In the genomic region with DNA sequence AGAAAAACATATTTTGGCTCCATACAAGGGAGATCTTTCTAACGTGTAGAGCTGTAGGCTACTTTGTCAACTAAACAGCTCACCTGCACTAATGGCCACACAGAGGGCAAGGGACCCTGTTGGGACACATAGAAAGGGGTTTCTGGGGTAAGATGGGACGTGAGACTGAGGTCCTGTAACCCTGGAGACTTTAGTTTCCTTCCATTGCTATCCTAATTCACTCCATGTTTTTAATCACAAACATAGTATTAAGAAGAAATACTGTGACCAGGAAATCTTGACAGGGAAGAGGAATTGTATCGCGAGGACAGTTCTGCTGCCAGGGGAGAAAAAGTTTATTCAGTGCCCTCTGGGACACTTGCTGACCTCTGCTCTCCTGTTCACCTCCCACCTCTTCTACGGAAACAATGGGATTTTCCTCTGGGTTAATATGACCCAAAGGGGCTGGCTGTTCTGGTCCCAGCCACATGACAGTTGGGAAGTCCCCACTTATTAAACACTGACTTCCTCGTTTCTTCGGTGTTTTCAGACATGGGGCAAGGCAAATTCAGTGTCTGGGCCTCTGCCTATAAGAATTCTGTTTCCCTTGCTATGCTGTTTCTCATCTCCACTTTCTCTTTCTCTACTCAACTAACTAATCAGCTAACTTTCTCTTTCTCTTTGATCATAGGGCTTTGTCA, we compare ENCODE assay signal across 12 cellular contexts.
DNase-seq lines count a peak whose midpoint lies in the region; ATAC-seq, FAIRE-seq and TF ChIP-seq lines count a peak whose summit lies in the region.
"Had no signal": no experiment of that assay in that cellular context is flagged by ENCODE, and none has a peak within 500 bp of the region (broad histone marks: within the 10 kb centered on the region; RNA-seq: fewer than 3 reads in every experiment).

No MANE protein-coding gene starts in this region.

- H3K4me2 ChIP-seq in KMS-11 = peak overlapping the region; percentile 28
- no peak overlapping the region for H3K4me2 ChIP-seq in PC-9

- TF ChIP-seq CTCF in KMS-11 (conservative IDR thresholded peaks at IDR 0.05; ENCODE audit: low read depth, low read length) (no peak), PC-9 (conservative IDR thresholded peaks at IDR 0.05) (no peak)

- H4K20me1 ChIP-seq in KMS-11 (ENCODE audit: insufficient read depth) = no peaks in the 10 kb centered on the region
- no peaks in the 10 kb centered on the region for H4K20me1 ChIP-seq in PC-9 (ENCODE audit: insufficient read depth)

- peak; percentile 91 for ATAC-seq in GM19438 (IDR thresholded peaks at IDR 0.05; ENCODE audit: low read depth, unreplicated experiment)
- ATAC-seq in HG02885 (IDR thresholded peaks at IDR 0.05; ENCODE audit: poor library complexity, unreplicated experiment) = peak; percentile 94

- H3K9me2 ChIP-seq in PC-9 (ENCODE audit: insufficient read depth) = no peaks in the 10 kb centered on the region

- POLR2A ChIA-PET in PC-9 (lab: Charles Lee; ENCODE audit: unreplicated experiment) = no interaction called here

- H3K9me3 ChIP-seq in PC-9 (ENCODE audit: insufficient read depth, low read depth) = no peaks in the 10 kb centered on the region

- no TSS peak for BruUV-seq in PC-9 (replicated peaks; lab: Mats Ljungman, UMichigan)

- CTCF ChIA-PET in PC-9 (lab: Charles Lee) = no interaction called here

- no peaks in the 10 kb centered on the region for H3K27me3 ChIP-seq in KMS-11 (ENCODE audit: insufficient read depth, low read depth)
- no peaks in the 10 kb centered on the region for H3K27me3 ChIP-seq in PC-9 (ENCODE audit: insufficient read depth, low read depth)

- H3K4me1 ChIP-seq in KMS-11 (ENCODE audit: low read depth, poor library complexity, severe bottlenecking) (peaks cover 8% of the 10 kb centered on the region), PC-9 (replicated peaks; ENCODE audit: insufficient read depth) (no peaks in the 10 kb centered on the region)

- H3K27ac ChIP-seq in KMS-11 (no peak overlapping the region), PC-9 (no peak overlapping the region)

- peak; percentile 69 for FAIRE-seq in GM12891 (lab: Jason Lieb, UNC)

- H3K4me3 ChIP-seq in KMS-11 (IDR thresholded peaks at IDR 0.05; ENCODE audit: insufficient read depth, low read depth, low read length) (no peak overlapping the region), PC-9 (no peak overlapping the region)

- no peak for TF ChIP-seq POLR2A in GM12891 (IDR thresholded peaks at IDR 0.05; ENCODE audit: low read depth, low read length)

- DNase-seq in GM12891 (ENCODE audit: insufficient read length, low spot score) (no peak), PC-9 (no peak), amniotic stem cell (lab: John Stamatoyannopoulos, UW) (no peak), DMS79 treated with DMSO at 0.1 percent for 48 hours (lab: John Stamatoyannopoulos, UW) (no peak), NOMO-1 treated with DMSO at 0.1 percent for 48 hours (lab: John Stamatoyannopoulos, UW; ENCODE audit: unreplicated experiment) (no peak)
- DNase-seq: caudate nucleus, IMR-90, NCI-H446 treated with DMSO at 0.1 percent for 48 hours, T-helper 1 cell had no signal

- no peak overlapping the region for H3K9ac ChIP-seq in KMS-11

- no peaks in the 10 kb centered on the region for H3F3A ChIP-seq in PC-9 (ENCODE audit: insufficient read depth, low read depth)

- peak overlapping the region; percentile 10; the same call in 1 of the 2 replicates for H2AFZ ChIP-seq in KMS-11 (ENCODE audit: low read depth)
- H2AFZ ChIP-seq in PC-9 = no peak overlapping the region

- H3K79me2 ChIP-seq in KMS-11 (ENCODE audit: insufficient read depth, low read depth) (no peaks in the 10 kb centered on the region), PC-9 (ENCODE audit: low read depth) (no peaks in the 10 kb centered on the region)

- intact Hi-C loops in PC-9 (cut with micrococcal nuclease; ENCODE audit: unreplicated experiment) = no loop called here

- H3K36me3 ChIP-seq in KMS-11 (ENCODE audit: insufficient read depth) = no peaks in the 10 kb centered on the region
- H3K36me3 ChIP-seq in PC-9 (ENCODE audit: low read depth) = no peaks in the 10 kb centered on the region

TF ChIP-seq in GM12891, 5 proteins besides CTCF, POLR2A, EP300 and RAD21:
- TF ChIP-seq PAX5 (IDR thresholded peaks at IDR 0.05; ENCODE audit: insufficient read depth, low read length, severe bottlenecking) (no peak), SPI1 (IDR thresholded peaks at IDR 0.05; ENCODE audit: low read depth, low read length) (peak; percentile 77), POU2F2 (IDR thresholded peaks at IDR 0.05; ENCODE audit: low read depth, low read length) (no peak), POLR2AphosphoS5 (IDR thresholded peaks at IDR 0.05; ENCODE audit: low read depth, low read length) (no peak), TAF1 (IDR thresholded peaks at IDR 0.05; ENCODE audit: low read depth, low read length) (no peak)
